ENCODE assay signal across 14 cellular contexts in genomic region chr9:136857606-136858412, GRCh38. TPM values are rescaled to one million over a fixed set of nuclear protein-coding genes. Genes with fewer than 3 reads are reported as not detected.
A peak's percentile ranks its signal among the peaks of the same experiment; 100 is the strongest.
DNase-seq lines count a peak whose midpoint lies in the region; ATAC-seq, FAIRE-seq and TF ChIP-seq lines count a peak whose summit lies in the region.
"Had no signal": no experiment of that assay in that cellular context is flagged by ENCODE, and none has a peak within 500 bp of the region (broad histone marks: within the 10 kb centered on the region; RNA-seq: fewer than 3 reads in every experiment).

No MANE protein-coding gene starts in this region.

- H3K4me1 ChIP-seq in colonic mucosa (peaks cover 34% of the 10 kb centered on the region), mucosa of rectum (ENCODE audit: control insufficient read depth in 2 of 2, insufficient read depth in 2 of 2, low read length in 2 of 2) (peaks cover 47 to 57% of the 10 kb centered on the region in 2 donors)

- no peak for TF ChIP-seq CTCF in colonic mucosa (IDR thresholded peaks at IDR 0.05)

- H3K9me3 ChIP-seq in colonic mucosa (no peaks in the 10 kb centered on the region), mucosa of rectum (ENCODE audit: control insufficient read depth in 2 of 2, low read length in 2 of 2) (no peaks in the 10 kb centered on the region)
- H3K9me3 ChIP-seq: tibial nerve had no signal

- ATAC-seq in HG03571 (IDR thresholded peaks at IDR 0.05; ENCODE audit: unreplicated experiment) = no peak
- ATAC-seq in HG02981 (IDR thresholded peaks at IDR 0.05; ENCODE audit: unreplicated experiment) = no peak
- ATAC-seq: activated naive CD8-positive, alpha-beta T cell treated with anti-CD3 and anti-CD28 coated beads, Interleukin-2, amount 50 U/mL, for 24 hours had no signal

- H3K9ac ChIP-seq in colonic mucosa (ENCODE audit: low read depth in 2 of 2, low read length in 2 of 2) (peak overlapping the region; percentile 73 to 88), mucosa of rectum (ENCODE audit: low read depth in 1 of 2, low read length in 2 of 2) (peak overlapping the region; percentile 52 to 80)

- TF ChIP-seq POLR2A in GM12891 (IDR thresholded peaks at IDR 0.05; ENCODE audit: low read depth, low read length) = no peak

- H3K4me3 ChIP-seq in colonic mucosa = no peak overlapping the region
- H3K4me3 ChIP-seq in mucosa of rectum (ENCODE audit: low read length in 2 of 2) = peak overlapping the region in 1 of 2 donors; percentile 16
- H3K4me3 ChIP-seq: tibial nerve had no signal

- peaks cover 5% of the 10 kb centered on the region for H3K36me3 ChIP-seq in colonic mucosa
- peaks cover 21% of the 10 kb centered on the region in 2 donors for H3K36me3 ChIP-seq in mucosa of rectum (ENCODE audit: control insufficient read depth in 2 of 2, insufficient read depth in 2 of 2, low read length in 2 of 2)

- peak overlapping the region; percentile 97 for H3K27ac ChIP-seq in colonic mucosa
- peak overlapping the region; percentile 95 to 96 for H3K27ac ChIP-seq in mucosa of rectum (ENCODE audit: low read depth in 2 of 2, low read length in 2 of 2)

- FAIRE-seq in GM12891 (lab: Jason Lieb, UNC) (no peak), GM19239 (lab: Jason Lieb, UNC) (no peak)
- FAIRE-seq: D721Med had no signal

- intact Hi-C loops in colonic mucosa (cut with DNase I) = no loop called here

- DNase-seq in NCI-H146 (lab: John Stamatoyannopoulos, UW) = peak; percentile 20
- DNase-seq in NCI-H146 treated with DMSO at 0.1 percent for 48 hours (lab: John Stamatoyannopoulos, UW; ENCODE audit: unreplicated experiment) = no peak
- DNase-seq in GM12891 (ENCODE audit: insufficient read length, low spot score) = no peak
- DNase-seq in colonic mucosa = peak; percentile 86
- no peak for DNase-seq in GM19239 (ENCODE audit: insufficient read length, low spot score)
- DNase-seq: activated naive CD8-positive, alpha-beta T cell treated with anti-CD3 and anti-CD28 coated beads, Interleukin-2, amount 50 U/mL, for 24 hours; NCI-H2227 treated with DMSO at 0.1 percent for 48 hours; nephron progenitor cell; T-helper 9 cell had no signal

- H3K27me3 ChIP-seq in colonic mucosa (no peaks in the 10 kb centered on the region), mucosa of rectum (ENCODE audit: control insufficient read depth in 2 of 2, insufficient read depth in 2 of 2, low read length in 2 of 2) (no peaks in the 10 kb centered on the region)
- H3K27me3 ChIP-seq: tibial nerve had no signal

TF ChIP-seq in GM12891, 5 proteins besides CTCF, POLR2A, EP300 and RAD21:
- TF ChIP-seq POLR2AphosphoS5 (IDR thresholded peaks at IDR 0.05; ENCODE audit: low read depth, low read length) (0 out of 2 replicates have a peak, but pooled peaks have one; percentile 30), POU2F2 (IDR thresholded peaks at IDR 0.05; ENCODE audit: low read depth, low read length) (no peak)

RNA-seq across cellular contexts. Expression of gene MAMDC4, which starts 5.7 kb away (rescaled TPM):
- 4.4 TPM for polyA plus RNA-seq in GM12891 (2012; ENCODE audit: low read depth, missing spikeins)
- total RNA-seq in colonic mucosa = 10 to 100 TPM; 11.0 to 61.7 TPM

RNA-seq across cellular contexts. Expression of gene EDF1, which starts 8.3 kb away (rescaled TPM):
- 423 TPM for polyA plus RNA-seq in GM12891 (2012; ENCODE audit: low read depth, missing spikeins)
- 100 to 1,000 TPM; 442 to 494 TPM for total RNA-seq in colonic mucosa

RNA-seq across cellular contexts. Expression of gene PHPT1, which starts 8.6 kb away (rescaled TPM):
- polyA plus RNA-seq in GM12891 (2012; ENCODE audit: low read depth, missing spikeins) = 204 TPM
- 100 to 1,000 TPM; 137 to 176 TPM for total RNA-seq in colonic mucosa

RNA-seq across cellular contexts. Expression of gene AJM1, which starts 15.5 kb away (rescaled TPM):
- 1.8 TPM for polyA plus RNA-seq in GM12891 (2012; ENCODE audit: low read depth, missing spikeins)
- total RNA-seq in colonic mucosa = 10 to 100 TPM; 11.5 to 17.1 TPM

RNA-seq across cellular contexts. Expression of gene TRAF2, which starts 28.5 kb away (rescaled TPM):
- polyA plus RNA-seq in GM12891 (2012; ENCODE audit: low read depth, missing spikeins) = 14.1 TPM
- total RNA-seq in colonic mucosa = 10 to 100 TPM; 22.4 to 50.6 TPM

Comparison
In these comparisons a context has a peak if more than half of its experiments do, and no peak if none do; other contexts are left out.
1. DNase-seq: peak in NCI-H146 (single experiment) and colonic mucosa (single experiment); none in NCI-H146 treated with DMSO at 0.1 percent for 48 hours (single experiment), GM12891 (single experiment) and GM19239 (single experiment).